In the genomic region with DNA sequence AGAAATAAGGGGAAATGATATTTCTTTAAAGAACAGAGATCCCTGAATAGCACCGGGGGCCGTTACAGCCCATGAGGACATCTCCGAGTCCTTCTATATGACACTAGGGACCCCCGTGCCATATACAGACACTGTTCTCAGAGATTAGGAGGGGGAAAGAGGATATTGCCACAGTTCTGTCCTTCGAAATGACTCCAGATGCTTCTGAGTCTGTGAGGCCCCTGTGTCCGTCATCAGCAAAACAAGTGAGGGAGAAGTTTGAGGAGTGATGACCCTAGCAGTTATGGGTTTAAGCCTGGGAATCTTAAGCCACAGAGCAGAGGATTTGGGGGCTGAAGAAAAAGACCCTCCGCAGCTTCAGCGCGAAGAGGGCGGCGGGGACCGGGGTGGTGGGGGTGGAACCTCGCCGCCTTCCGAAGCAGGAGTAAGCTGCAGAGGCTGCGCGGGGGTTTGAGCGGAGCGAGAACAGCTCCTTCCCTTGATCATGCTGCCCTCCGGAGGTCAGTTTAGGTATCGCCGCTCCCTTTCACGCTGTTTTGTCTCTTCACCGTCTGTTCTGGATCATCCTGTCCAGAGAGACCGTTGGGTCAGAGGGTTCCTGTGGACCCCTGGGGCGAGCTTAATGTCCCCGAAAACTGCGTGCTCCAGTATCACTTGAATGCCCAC, we compare ENCODE assay signal across 8 cellular contexts. TPM values are rescaled to one million over a fixed set of nuclear protein-coding genes. Genes with fewer than 3 reads are reported as not detected.
DNase-seq lines count a peak whose midpoint lies in the region; ATAC-seq, FAIRE-seq and TF ChIP-seq lines count a peak whose summit lies in the region.

No MANE protein-coding gene starts in this region.

- H3K27me3 ChIP-seq in BJ (ENCODE audit: control insufficient read depth, insufficient read depth, low read length) (peaks cover 2% of the 10 kb centered on the region; the same call in 1 of the 2 replicates), esophagus squamous epithelium (peaks cover 0 to 3% (median 0%) of the 10 kb centered on the region in 4 donors), muscle layer of duodenum (ENCODE audit: low read depth, low read length) (no peaks in the 10 kb centered on the region)

- peak overlapping the region; percentile 36 for H3K4me3 ChIP-seq in BJ (ENCODE audit: low read depth, low read length)
- H3K4me3 ChIP-seq in esophagus squamous epithelium = peak overlapping the region; percentile 38 to 74 (median 64)
- peak overlapping the region; percentile 64 to 82 for H3K4me3 ChIP-seq in muscle layer of duodenum (ENCODE audit: low read depth in 1 of 2, low read length in 2 of 2)

- DNase-seq in BJ (ENCODE audit: low read depth) = no peak
- peak; percentile 66 for DNase-seq in RCC 7860 (ENCODE audit: low spot score)
- DNase-seq in activated T-helper 1 cell treated with Interleukin-2 at 50 U/mL for 16 hours (ENCODE audit: low read depth) = peak; percentile 82
- peak; percentile 60 for DNase-seq in esophagus squamous epithelium (lab: John Stamatoyannopoulos, UW)
- peak; percentile 86 to 91 for DNase-seq in stimulated activated CD8-positive, alpha-beta memory T cell treated with anti-CD3 and anti-CD28 coated beads, Interleukin-7, amount 100 ng/mL, for 1 hour (ENCODE audit: low read depth in 2 of 2)

- peak; percentile 44 for ATAC-seq in GM21447 (IDR thresholded peaks at IDR 0.05; ENCODE audit: unreplicated experiment)

- intact Hi-C loops in esophagus squamous epithelium (cut with DNase I) = loop anchor here (5.0 kb wide), 2 partner anchors 86 to 126 kb away; no protein-coding TSS in a partner anchor

- FAIRE-seq in RCC 7860 (lab: Jason Lieb, UNC) = no peak

- TF ChIP-seq POLR2A in esophagus squamous epithelium (IDR thresholded peaks at IDR 0.05) = no peak

- TF ChIP-seq CTCF in BJ (IDR thresholded peaks at IDR 0.05; ENCODE audit: insufficient read depth, low read depth, low read length) (peak; percentile 88), LNCAP (IDR thresholded peaks at IDR 0.05) (peak; percentile 71), esophagus squamous epithelium (IDR thresholded peaks at IDR 0.05) (peak; percentile 81 to 98 (median 94))

- CTCF ChIA-PET in BJ (lab: Yijun Ruan, JAX) = interaction anchor here (0.6 to 4.2 kb wide), 45 partner anchors 10 to 315 kb away, joined by 3 to 34 read pairs (median 5); a partner anchor contains a TSS

- POLR2A ChIA-PET in BJ (lab: Charles Lee) = interaction anchor here (0.5 to 1.0 kb wide), 3 partner anchors 23 to 162 kb away, joined by 3 to 6 read pairs (median 5); a partner anchor contains a TSS

- H3K27ac ChIP-seq in esophagus squamous epithelium = peak overlapping the region; percentile 92 to 99 (median 98)
- H3K27ac ChIP-seq in muscle layer of duodenum (ENCODE audit: low read length) = peak overlapping the region; percentile 93

- H3K9me3 ChIP-seq in esophagus squamous epithelium = no peaks in the 10 kb centered on the region
- H3K9me3 ChIP-seq in muscle layer of duodenum (ENCODE audit: control insufficient read depth in 1 of 2, low read length in 2 of 2) = no peaks in the 10 kb centered on the region

- H3K36me3 ChIP-seq in BJ (ENCODE audit: control insufficient read depth, insufficient read depth, low read length) (no peaks in the 10 kb centered on the region), esophagus squamous epithelium (peaks cover 0 to 19% (median 0%) of the 10 kb centered on the region in 3 donors), muscle layer of duodenum (ENCODE audit: control insufficient read depth in 1 of 2, insufficient read depth in 2 of 2, low read length in 2 of 2) (peaks cover 8 to 12% of the 10 kb centered on the region in 2 donors)

- peaks cover 13 to 32% (median 23%) of the 10 kb centered on the region in 3 donors for H3K4me1 ChIP-seq in esophagus squamous epithelium
- peaks cover 10 to 25% of the 10 kb centered on the region in 2 donors for H3K4me1 ChIP-seq in muscle layer of duodenum (ENCODE audit: control insufficient read depth in 1 of 2, insufficient read depth in 2 of 2, low read length in 2 of 2)

- WGBS in esophagus squamous epithelium, 2 donors = 3 to 4% methylated on average over 22 to 26 of the region's 28 CpGs

RNA-seq across cellular contexts. Expression of a gene that starts 23.6 kb away (rescaled TPM):
- polyA plus RNA-seq in BJ (2011; rRNA removed) = 63.2 and 89.8 TPM in 2 replicates
- 49.2 and 70.9 TPM in 2 replicates for polyA minus RNA-seq in BJ (2011; rRNA and poly(A)+ RNA removed)
- 10 to 100 TPM; 34.1 to 45.5 (median 39.8) TPM for total RNA-seq in esophagus squamous epithelium

RNA-seq across cellular contexts. Expression of a gene that starts 23.8 kb away (rescaled TPM):
- polyA plus RNA-seq in BJ (2011; rRNA removed) = 6,221 and 6,433 TPM in 2 replicates
- 565 and 1,108 TPM in 2 replicates for polyA minus RNA-seq in BJ (2011; rRNA and poly(A)+ RNA removed)
- 1,000 to 10,000 TPM; 1,955 to 5,522 (median 4,042) TPM for total RNA-seq in esophagus squamous epithelium

RNA-seq across cellular contexts. Expression of a gene that starts 28.8 kb away (rescaled TPM):
- 2.2 and 4.0 TPM in 2 replicates for polyA plus RNA-seq in BJ (2011; rRNA removed)
- 2.2 and 2.6 TPM in 2 replicates for polyA minus RNA-seq in BJ (2011; rRNA and poly(A)+ RNA removed)
- total RNA-seq in esophagus squamous epithelium = 10 to 100 TPM in 3 of 4 donors, 1 to 10 TPM in 1; 9.4 to 31.1 (median 15.0) TPM

RNA-seq across cellular contexts. Expression of a gene that starts 39.8 kb away (rescaled TPM):
- polyA plus RNA-seq in BJ (2011; rRNA removed) = 24.4 and 36.6 TPM in 2 replicates
- 15.1 and 25.0 TPM in 2 replicates for polyA minus RNA-seq in BJ (2011; rRNA and poly(A)+ RNA removed)
- total RNA-seq in esophagus squamous epithelium = 10 to 100 TPM; 10.9 to 20.6 (median 13.9) TPM

RNA-seq across cellular contexts. Expression of a gene that starts 40.9 kb away (rescaled TPM):
- polyA plus RNA-seq in BJ (2011; rRNA removed) = 45.6 and 78.9 TPM in 2 replicates
- polyA minus RNA-seq in BJ (2011; rRNA and poly(A)+ RNA removed) = 50.6 and 91.6 TPM in 2 replicates
- 10 to 100 TPM; 30.0 to 62.3 (median 55.6) TPM for total RNA-seq in esophagus squamous epithelium
